In the genomic region with DNA sequence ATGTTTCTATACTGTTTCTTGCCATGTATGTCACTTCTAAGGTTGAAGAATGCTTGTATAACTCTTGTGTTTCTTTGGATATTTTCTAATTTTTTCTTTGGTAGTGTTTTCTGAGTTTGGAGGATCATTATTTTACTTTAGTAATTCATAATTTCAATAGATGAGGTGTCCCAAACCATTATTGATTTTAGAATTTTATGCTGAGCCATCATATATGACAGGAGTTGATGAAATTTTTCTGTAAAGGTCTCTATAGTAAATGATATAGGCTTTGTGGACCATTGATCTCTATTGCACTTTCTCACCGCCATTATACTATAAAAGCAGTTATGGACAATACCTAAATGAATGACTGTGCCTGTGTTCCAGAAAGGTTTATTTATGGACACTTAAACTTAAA, we compare ENCODE assay signal across 9 cellular contexts.
"Had no signal": no experiment of that assay in that cellular context is flagged by ENCODE, and none has a peak within 500 bp of the region (broad histone marks: within the 10 kb centered on the region; RNA-seq: fewer than 3 reads in every experiment).

No MANE protein-coding gene starts in this region.

- H3K9ac ChIP-seq: GM23248, KMS-11 had no signal

- H2AFZ ChIP-seq: GM23248 had no signal

- H3K4me3 ChIP-seq: GM23248 had no signal

- H3K4me2 ChIP-seq: KMS-11 had no signal

- DNase-seq: GM23248, GOT3, H9, HCEC 1CT, Karpas-422, KBM-7 had no signal

- H3K27ac ChIP-seq: GM23248, KMS-11 had no signal

- FAIRE-seq: H54, HTR-8/SVneo had no signal
